ENCODE assay signal across 1 cellular context in genomic region chr12:125092872-125093680, GRCh38.
TF ChIP-seq lines count a peak whose summit lies in the region.

No MANE protein-coding gene starts in this region.

TF ChIP-seq in HepG2, 621 proteins besides CTCF, POLR2A, EP300 and RAD21 (continued from another document and continues in another):
- TF ChIP-seq KDM6A (CRISPR knock-in tag; IDR thresholded peaks at IDR 0.05; ENCODE audit: low read depth) (no peak; the same call in 1 of the 2 replicates), GZF1 (CRISPR knock-in tag; IDR thresholded peaks at IDR 0.05) (peak; percentile 71; the same call in 1 of the 2 replicates), ETV5 (CRISPR knock-in tag; IDR thresholded peaks at IDR 0.05; ENCODE audit: borderline replicate concordance) (peak; percentile 2; the same call in 1 of the 2 replicates), TAF15 (IDR thresholded peaks at IDR 0.05; ENCODE audit: low read depth, low read length, poor library complexity, severe bottlenecking) (no peak), RFXANK (CRISPR knock-in tag; IDR thresholded peaks at IDR 0.05) (no peak), HNF1B (CRISPR knock-in tag; IDR thresholded peaks at IDR 0.05) (peak; percentile 74; the same call in 1 of the 2 replicates), HDAC2 (CRISPR knock-in tag; IDR thresholded peaks at IDR 0.05) (peak; percentile 73; the same call in 1 of the 2 replicates), KLF16 (CRISPR knock-in tag; IDR thresholded peaks at IDR 0.05) (peak in 1 of 2 experiments; percentile 35; a peak in 1 of 4 replicates), NKX3-1 (CRISPR knock-in tag; IDR thresholded peaks at IDR 0.05) (no peak), CEBPG (CRISPR knock-in tag; IDR thresholded peaks at IDR 0.05) (0 out of 2 replicates have a peak, but pooled peaks have one; percentile 18), ZSCAN25 (CRISPR knock-in tag; IDR thresholded peaks at IDR 0.05) (0 out of 2 replicates have a peak, but pooled peaks have one; percentile 36), ZBTB21 (CRISPR knock-in tag; IDR thresholded peaks at IDR 0.05) (no peak), KDM1A (CRISPR knock-in tag; IDR thresholded peaks at IDR 0.05) (0 out of 2 replicates have a peak, but pooled peaks have one; percentile 33), ZC3H13 (CRISPR knock-in tag; IDR thresholded peaks at IDR 0.05) (0 out of 2 replicates have a peak, but pooled peaks have one; percentile 63), CREB1 (IDR thresholded peaks at IDR 0.05) (no peak), CREB1 (CRISPR knock-in tag; IDR thresholded peaks at IDR 0.05) (peak; percentile 51; the same call in 1 of the 2 replicates), GLI4 (CRISPR knock-in tag; IDR thresholded peaks at IDR 0.05; ENCODE audit: borderline replicate concordance) (no peak), NAIF1 (CRISPR knock-in tag; IDR thresholded peaks at IDR 0.05; ENCODE audit: borderline replicate concordance) (no peak), KAT8 (CRISPR knock-in tag; IDR thresholded peaks at IDR 0.05) (no peak), TIGD3 (CRISPR knock-in tag; IDR thresholded peaks at IDR 0.05; ENCODE audit: borderline replicate concordance) (no peak; the same call in 1 of the 2 replicates), MAFK (conservative IDR thresholded peaks at IDR 0.05 in 1 of 2, IDR thresholded peaks at IDR 0.05 in 1 of 2; ENCODE audit: low read length in 2 of 2) (no peak), NFKB2 (CRISPR knock-in tag; IDR thresholded peaks at IDR 0.05; ENCODE audit: borderline replicate concordance) (peak; percentile 57; the same call in 1 of the 2 replicates), ZNF441 (CRISPR knock-in tag; IDR thresholded peaks at IDR 0.05; ENCODE audit: borderline replicate concordance) (no peak; the same call in 1 of the 2 replicates), MAX (IDR thresholded peaks at IDR 0.05) (peak; percentile 56), FOXK2 (IDR thresholded peaks at IDR 0.05) (no peak), MNT (IDR thresholded peaks at IDR 0.05) (no peak), ZNF747 (CRISPR knock-in tag; IDR thresholded peaks at IDR 0.05; ENCODE audit: borderline replicate concordance) (no peak; the same call in 1 of the 2 replicates), PATZ1 (CRISPR knock-in tag; IDR thresholded peaks at IDR 0.05) (no peak), RBM22 (optimal IDR thresholded peaks at IDR 0.05; ENCODE audit: low read length) (no peak), ZFP62 (CRISPR knock-in tag; IDR thresholded peaks at IDR 0.05) (no peak), ZBTB42 (CRISPR knock-in tag; IDR thresholded peaks at IDR 0.05) (no peak), ZNF740 (CRISPR knock-in tag; IDR thresholded peaks at IDR 0.05) (no peak), ZNF24 (IDR thresholded peaks at IDR 0.05) (no peak), GATAD2A (CRISPR knock-in tag; IDR thresholded peaks at IDR 0.05) (peak; percentile 59), ZNF572 (CRISPR knock-in tag; IDR thresholded peaks at IDR 0.05) (no peak), KDM3A (CRISPR knock-in tag; IDR thresholded peaks at IDR 0.05; ENCODE audit: low read depth) (peak; percentile 25; the same call in 1 of the 2 replicates), ZNF34 (CRISPR knock-in tag; IDR thresholded peaks at IDR 0.05; ENCODE audit: borderline replicate concordance) (no peak; the same call in 1 of the 2 replicates), MLLT10 (CRISPR knock-in tag; IDR thresholded peaks at IDR 0.05) (no peak), THYN1 (CRISPR knock-in tag; IDR thresholded peaks at IDR 0.05; ENCODE audit: borderline replicate concordance, low read depth) (0 out of 2 replicates have a peak, but pooled peaks have one; percentile 84), PITX1 (CRISPR knock-in tag; IDR thresholded peaks at IDR 0.05) (peak; percentile 56; the same call in 1 of the 2 replicates), ZSCAN30 (CRISPR knock-in tag; IDR thresholded peaks at IDR 0.05) (no peak), ZNF335 (CRISPR knock-in tag; IDR thresholded peaks at IDR 0.05) (no peak), ZNF768 (CRISPR knock-in tag; IDR thresholded peaks at IDR 0.05) (no peak), ATF7 (IDR thresholded peaks at IDR 0.05) (no peak), ATF7 (CRISPR knock-in tag; IDR thresholded peaks at IDR 0.05) (no peak), ZNF143 (CRISPR knock-in tag; IDR thresholded peaks at IDR 0.05) (no peak), GABPA (IDR thresholded peaks at IDR 0.05; ENCODE audit: low read depth, low read length) (no peak), GABPA (CRISPR knock-in tag; IDR thresholded peaks at IDR 0.05; ENCODE audit: low read depth) (peak; percentile 19; the same call in 1 of the 2 replicates), TBX3 (IDR thresholded peaks at IDR 0.05; ENCODE audit: borderline replicate concordance) (no peak; the same call in 1 of the 2 replicates), TFDP1 (CRISPR knock-in tag; IDR thresholded peaks at IDR 0.05; ENCODE audit: borderline replicate concordance) (peak; percentile 3; the same call in 1 of the 2 replicates), ZNF720 (CRISPR knock-in tag; IDR thresholded peaks at IDR 0.05) (no peak), E2F1 (CRISPR knock-in tag; IDR thresholded peaks at IDR 0.05) (no peak), RFX5 (IDR thresholded peaks at IDR 0.05; ENCODE audit: low read depth, low read length) (no peak), RBAK (CRISPR knock-in tag; IDR thresholded peaks at IDR 0.05) (peak; percentile 12; the same call in 1 of the 2 replicates), ZBTB3 (CRISPR knock-in tag; IDR thresholded peaks at IDR 0.05; ENCODE audit: borderline replicate concordance, low read depth) (no peak), ZNF691 (CRISPR knock-in tag; IDR thresholded peaks at IDR 0.05; ENCODE audit: borderline replicate concordance, low read depth) (peak; percentile 53), ZNF331 (CRISPR knock-in tag; IDR thresholded peaks at IDR 0.05) (0 out of 2 replicates have a peak, but pooled peaks have one; percentile 16), HIC2 (CRISPR knock-in tag; IDR thresholded peaks at IDR 0.05; ENCODE audit: low read depth) (peak; percentile 88; the same call in 1 of the 2 replicates)
